23 cellular contexts compared by ENCODE assay signal in genomic region chr20:32514760-32515159, GRCh38.
DNase-seq lines count a peak whose midpoint lies in the region; ATAC-seq, FAIRE-seq and TF ChIP-seq lines count a peak whose summit lies in the region.
"Had no signal": no experiment of that assay in that cellular context is flagged by ENCODE, and none has a peak within 500 bp of the region (broad histone marks: within the 10 kb centered on the region; RNA-seq: fewer than 3 reads in every experiment).

No MANE protein-coding gene starts in this region.

- intact Hi-C loops in activated CD4-positive, alpha-beta T cell treated with anti-CD3 and anti-CD28 coated beads for 36 hours (cut with DNase I, micrococcal nuclease): no loop called here

- no peak overlapping the region for H3K4me2 ChIP-seq in GM23248 (ENCODE audit: unreplicated experiment)
- no peak overlapping the region for H3K4me2 ChIP-seq in neural progenitor cell
- H3K4me2 ChIP-seq: KMS-11 had no signal

- H3K27me3 ChIP-seq in GM23248 (replicated peaks; ENCODE audit: insufficient read depth) (no peaks in the 10 kb centered on the region), neural progenitor cell (no peaks in the 10 kb centered on the region)
- H3K27me3 ChIP-seq: sigmoid colon had no signal

- CTCF ChIA-PET in activated CD4-positive, alpha-beta T cell treated with anti-CD3 and anti-CD28 coated beads for 36 hours (lab: Charles Lee): interaction anchor here (0.6 to 1.5 kb wide), 4 partner anchors 8 to 264 kb away, joined by 3 read pairs; no protein-coding TSS in a partner anchor
- CTCF ChIA-PET in activated CD4-positive, alpha-beta T cell treated with anti-CD3 and anti-CD28 coated beads, Interleukin-2, amount 10 ng/mL, durations not matched to agents 7 days and 5 days (lab: Charles Lee): interaction anchor here (0.7 to 2.1 kb wide), 3 partner anchors 20 to 138 kb away, joined by 3 to 6 read pairs (median 3); no protein-coding TSS in a partner anchor

- DNase-seq in activated CD4-positive, alpha-beta T cell treated with anti-CD3 and anti-CD28 coated beads for 36 hours: no peak
- no peak for DNase-seq in activated CD4-positive, alpha-beta T cell treated with anti-CD3 and anti-CD28 coated beads, Interleukin-2, amount 10 ng/mL, durations not matched to agents 7 days and 5 days
- DNase-seq in GM23248 (peak; percentile 8), chondrocyte (ENCODE audit: low spot score) (peak; percentile 66), neural progenitor cell (ENCODE audit: low spot score) (no peak), NCI-H2081 (lab: John Stamatoyannopoulos, UW) (no peak), D721Med (ENCODE audit: insufficient read length, low spot score) (no peak)
- DNase-seq: activated CD4-positive, alpha-beta T cell treated with anti-CD3 and anti-CD28 coated beads for 4 hours; activated gamma-delta T cell treated with Interleukin-2 at 50 U/mL for 16 hours; HFFc6; left ventricle myocardium inferior; NCI-H1092; NCI-H2029; NCI-H226; sigmoid colon; stimulated activated CD4-positive, alpha-beta T cell treated with anti-CD3 and anti-CD28 coated beads, Interleukin-15, amount 100 ng/mL, for 24 hours; substantia nigra had no signal

- H3K4me3 ChIP-seq in GM23248 (no peak overlapping the region), neural progenitor cell (no peak overlapping the region)
- H3K4me3 ChIP-seq: left ventricle myocardium inferior, sigmoid colon had no signal

- H4K20me1 ChIP-seq in GM23248 (ENCODE audit: insufficient read depth): no peaks in the 10 kb centered on the region
- no peaks in the 10 kb centered on the region for H4K20me1 ChIP-seq in neural progenitor cell (ENCODE audit: low read depth)

- H3K4me1 Mint-ChIP-seq in activated CD4-positive, alpha-beta T cell treated with anti-CD3 and anti-CD28 coated beads for 36 hours: peaks cover 71% of the 10 kb centered on the region
- H3K4me1 Mint-ChIP-seq in activated CD4-positive, alpha-beta T cell treated with anti-CD3 and anti-CD28 coated beads, Interleukin-2, amount 10 ng/mL, durations not matched to agents 7 days and 5 days: peaks cover 61% of the 10 kb centered on the region
- H3K4me1 Mint-ChIP-seq in chondrocyte (ENCODE audit: low read depth) (peaks cover 11% of the 10 kb centered on the region), neural progenitor cell (peaks cover 75% of the 10 kb centered on the region)

- TF ChIP-seq CTCF in chondrocyte (IDR thresholded peaks at IDR 0.05) (no peak), neural progenitor cell (IDR thresholded peaks at IDR 0.05) (no peak), D721Med (IDR thresholded peaks at IDR 0.05; ENCODE audit: insufficient read depth, missing control alignments) (no peak)

- no peak for ATAC-seq in activated CD4-positive, alpha-beta T cell treated with anti-CD3 and anti-CD28 coated beads for 36 hours
- no peak for ATAC-seq in GM21825 (IDR thresholded peaks at IDR 0.05; ENCODE audit: unreplicated experiment)
- ATAC-seq: Right ventricle myocardium inferior had no signal

- no peak for FAIRE-seq in D721Med (lab: Jason Lieb, UNC)
- FAIRE-seq: GM19239 had no signal

- no peak overlapping the region for H3K4me3 Mint-ChIP-seq in activated CD4-positive, alpha-beta T cell treated with anti-CD3 and anti-CD28 coated beads for 36 hours
- H3K4me3 Mint-ChIP-seq in activated CD4-positive, alpha-beta T cell treated with anti-CD3 and anti-CD28 coated beads, Interleukin-2, amount 10 ng/mL, durations not matched to agents 7 days and 5 days: no peak overlapping the region
- no peak overlapping the region for H3K4me3 Mint-ChIP-seq in chondrocyte (ENCODE audit: unreplicated experiment)
- H3K4me3 Mint-ChIP-seq in neural progenitor cell: no peak overlapping the region
- H3K4me3 Mint-ChIP-seq: HFFc6, mesothelial cell of epicardium had no signal

- H3K36me3 ChIP-seq in GM23248 (ENCODE audit: low read depth): no peaks in the 10 kb centered on the region
- H3K36me3 ChIP-seq in neural progenitor cell: no peaks in the 10 kb centered on the region
- H3K36me3 ChIP-seq: left ventricle myocardium inferior, sigmoid colon had no signal

- H3K4me1 ChIP-seq in GM23248 (ENCODE audit: insufficient read depth) (no peaks in the 10 kb centered on the region), neural progenitor cell (peaks cover 32% of the 10 kb centered on the region)

- H3K79me2 ChIP-seq in GM23248 (ENCODE audit: insufficient read depth) (no peaks in the 10 kb centered on the region), neural progenitor cell (ENCODE audit: low read depth) (no peaks in the 10 kb centered on the region)

- no peak overlapping the region for H3K9ac ChIP-seq in GM23248
- H3K9ac ChIP-seq in neural progenitor cell: no peak overlapping the region
- H3K9ac ChIP-seq: KMS-11 had no signal

- no peaks in the 10 kb centered on the region for H3K27me3 Mint-ChIP-seq in activated CD4-positive, alpha-beta T cell treated with anti-CD3 and anti-CD28 coated beads for 36 hours
- H3K27me3 Mint-ChIP-seq in activated CD4-positive, alpha-beta T cell treated with anti-CD3 and anti-CD28 coated beads, Interleukin-2, amount 10 ng/mL, durations not matched to agents 7 days and 5 days: no peaks in the 10 kb centered on the region
- no peaks in the 10 kb centered on the region for H3K27me3 Mint-ChIP-seq in chondrocyte (ENCODE audit: low read depth)
- peaks cover 15% of the 10 kb centered on the region for H3K27me3 Mint-ChIP-seq in neural progenitor cell (ENCODE audit: insufficient read depth, low read depth)

- no peaks in the 10 kb centered on the region for H3F3A ChIP-seq in GM23248 (ENCODE audit: insufficient read depth)
- peaks cover 10% of the 10 kb centered on the region for H3F3A ChIP-seq in neural progenitor cell (ENCODE audit: low read depth)

- H3K27ac Mint-ChIP-seq in activated CD4-positive, alpha-beta T cell treated with anti-CD3 and anti-CD28 coated beads for 36 hours: peak overlapping the region; percentile 64
- H3K27ac Mint-ChIP-seq in activated CD4-positive, alpha-beta T cell treated with anti-CD3 and anti-CD28 coated beads, Interleukin-2, amount 10 ng/mL, durations not matched to agents 7 days and 5 days: no peak overlapping the region
- H3K27ac Mint-ChIP-seq in chondrocyte (ENCODE audit: unreplicated experiment) (no peak overlapping the region), neural progenitor cell (peak overlapping the region; percentile 62)
- H3K27ac Mint-ChIP-seq: HFFc6, mesothelial cell of epicardium had no signal

- H3K9me2 ChIP-seq in GM23248 (ENCODE audit: insufficient read depth): no peaks in the 10 kb centered on the region

- POLR2A ChIA-PET in activated CD4-positive, alpha-beta T cell treated with anti-CD3 and anti-CD28 coated beads for 36 hours (lab: Charles Lee): no interaction called here
- POLR2A ChIA-PET in activated CD4-positive, alpha-beta T cell treated with anti-CD3 and anti-CD28 coated beads, Interleukin-2, amount 10 ng/mL, durations not matched to agents 7 days and 5 days (lab: Charles Lee): no interaction called here

- H3K36me3 Mint-ChIP-seq in activated CD4-positive, alpha-beta T cell treated with anti-CD3 and anti-CD28 coated beads for 36 hours (ENCODE audit: low read depth): peaks cover 16% of the 10 kb centered on the region
- peaks cover 51% of the 10 kb centered on the region for H3K36me3 Mint-ChIP-seq in activated CD4-positive, alpha-beta T cell treated with anti-CD3 and anti-CD28 coated beads, Interleukin-2, amount 10 ng/mL, durations not matched to agents 7 days and 5 days (ENCODE audit: low read depth)
- peaks cover 18% of the 10 kb centered on the region for H3K36me3 Mint-ChIP-seq in chondrocyte (ENCODE audit: low read depth)
- peaks cover 6% of the 10 kb centered on the region for H3K36me3 Mint-ChIP-seq in neural progenitor cell

- H2AFZ ChIP-seq in GM23248: no peak overlapping the region
- H2AFZ ChIP-seq in neural progenitor cell (replicated peaks): no peak overlapping the region

- H3K27ac ChIP-seq in GM23248 (no peak overlapping the region), neural progenitor cell (no peak overlapping the region)
- H3K27ac ChIP-seq: 22Rv1, KMS-11, left ventricle myocardium inferior, sigmoid colon had no signal

- no peaks in the 10 kb centered on the region for H3K9me3 Mint-ChIP-seq in activated CD4-positive, alpha-beta T cell treated with anti-CD3 and anti-CD28 coated beads for 36 hours (ENCODE audit: low read depth)
- H3K9me3 Mint-ChIP-seq in activated CD4-positive, alpha-beta T cell treated with anti-CD3 and anti-CD28 coated beads, Interleukin-2, amount 10 ng/mL, durations not matched to agents 7 days and 5 days: no peaks in the 10 kb centered on the region
- H3K9me3 Mint-ChIP-seq in chondrocyte (ENCODE audit: low read depth) (no peaks in the 10 kb centered on the region), neural progenitor cell (peaks cover 3% of the 10 kb centered on the region)
- H3K9me3 Mint-ChIP-seq: HFFc6, mesothelial cell of epicardium had no signal

- no peaks in the 10 kb centered on the region for H3K9me3 ChIP-seq in GM23248 (ENCODE audit: low read depth)
- no peaks in the 10 kb centered on the region for H3K9me3 ChIP-seq in neural progenitor cell (ENCODE audit: low read depth)
- H3K9me3 ChIP-seq: left ventricle myocardium inferior, sigmoid colon had no signal

- 73 to 76% methylated on average over 12 of the region's 12 CpGs for WGBS in GM23248 (ENCODE audit: low coverage in 1 of 2, low lambda C conversion rate in 2 of 2, missing lambda C conversion rate in 2 of 2), 2 experiments

- in situ Hi-C loops in GM23248 (cut with MboI): loop anchor here (10.0 kb wide), 1 partner anchor 140 kb away; no protein-coding TSS in a partner anchor

Comparison
In these comparisons a context has a peak if more than half of its experiments do, and no peak if none do; other contexts are left out.
1. H3K27ac Mint-ChIP-seq: peak in activated CD4-positive, alpha-beta T cell treated with anti-CD3 and anti-CD28 coated beads for 36 hours (single experiment) and neural progenitor cell (single experiment); none in activated CD4-positive, alpha-beta T cell treated with anti-CD3 and anti-CD28 coated beads, Interleukin-2, amount 10 ng/mL, durations not matched to agents 7 days and 5 days (single experiment) and chondrocyte (single experiment).
2. DNase-seq: peak in GM23248 (single experiment) and chondrocyte (single experiment); none in activated CD4-positive, alpha-beta T cell treated with anti-CD3 and anti-CD28 coated beads for 36 hours (single experiment), activated CD4-positive, alpha-beta T cell treated with anti-CD3 and anti-CD28 coated beads, Interleukin-2, amount 10 ng/mL, durations not matched to agents 7 days and 5 days (single experiment), neural progenitor cell (single experiment), NCI-H2081 (0 of 2) and D721Med (single experiment).